In genomic region chr16:27387724-27388123, GRCh38 we compare ENCODE assay signal across 14 cellular contexts. TPM values are rescaled to one million over a fixed set of nuclear protein-coding genes. Genes with fewer than 3 reads are reported as not detected.
A peak's percentile ranks its signal among the peaks of the same experiment; 100 is the strongest.
DNase-seq lines count a peak whose midpoint lies in the region; ATAC-seq and TF ChIP-seq lines count a peak whose summit lies in the region.
"Had no signal": no experiment of that assay in that cellular context is flagged by ENCODE, and none has a peak within 500 bp of the region (broad histone marks: within the 10 kb centered on the region; RNA-seq: fewer than 3 reads in every experiment).

No MANE protein-coding gene starts in this region.

- H3K27ac ChIP-seq in CD8-positive, alpha-beta memory T cell (ENCODE audit: low read depth, low read length) = no peak overlapping the region
- H3K27ac ChIP-seq: upper lobe of left lung had no signal

- H3K36me3 Mint-ChIP-seq in CD8-positive, alpha-beta memory T cell = peaks cover 0 to 20% (median 3%) of the 10 kb centered on the region in 3 donors

- CTCF ChIA-PET in CD8-positive, alpha-beta memory T cell (lab: Charles Lee) = interaction anchor here (1.3 to 2.2 kb wide), 3 partner anchors 12 to 20 kb away, joined by 4 to 6 read pairs (median 6); no protein-coding TSS in a partner anchor

- H3K36me3 ChIP-seq in CD8-positive, alpha-beta memory T cell (ENCODE audit: insufficient read depth, low read length) = no peaks in the 10 kb centered on the region
- H3K36me3 ChIP-seq: upper lobe of left lung had no signal

- POLR2A ChIA-PET in CD8-positive, alpha-beta memory T cell (lab: Charles Lee) = no interaction called here

- H3K27me3 ChIP-seq in CD8-positive, alpha-beta memory T cell (ENCODE audit: insufficient read depth, low read length, poor library complexity, severe bottlenecking) = no peaks in the 10 kb centered on the region
- H3K27me3 ChIP-seq: upper lobe of left lung had no signal

- H3K27ac Mint-ChIP-seq in CD8-positive, alpha-beta memory T cell = peak overlapping the region in 1 of 8 donors; percentile 8

- H3K27me3 Mint-ChIP-seq in CD8-positive, alpha-beta memory T cell = no peaks in the 10 kb centered on the region

- H3K4me3 Mint-ChIP-seq in CD8-positive, alpha-beta memory T cell = no peak overlapping the region

- H3K4me1 ChIP-seq in CD8-positive, alpha-beta memory T cell (ENCODE audit: insufficient read depth, low read length) = no peaks in the 10 kb centered on the region
- H3K4me1 ChIP-seq: upper lobe of left lung had no signal

- ATAC-seq in GM18517 (IDR thresholded peaks at IDR 0.05; ENCODE audit: unreplicated experiment) (peak; percentile 71), GM19455 (IDR thresholded peaks at IDR 0.05; ENCODE audit: unreplicated experiment) (peak; percentile 64), HG02885 (IDR thresholded peaks at IDR 0.05; ENCODE audit: poor library complexity, unreplicated experiment) (peak; percentile 92)

- H3K9me3 ChIP-seq in CD8-positive, alpha-beta memory T cell (ENCODE audit: low read length) = no peaks in the 10 kb centered on the region

- TF ChIP-seq POLR2A in erythroblast (IDR thresholded peaks at IDR 0.05; ENCODE audit: low read length) = no peak

- H3K4me1 Mint-ChIP-seq in CD8-positive, alpha-beta memory T cell = peaks cover 3 to 7% (median 6%) of the 10 kb centered on the region in 3 donors

- DNase-seq in LHCN-M2 (ENCODE audit: low read depth) = peak; percentile 62
- no peak for DNase-seq in NCI-H1048 (lab: John Stamatoyannopoulos, UW)
- DNase-seq in CD8-positive, alpha-beta memory T cell = no peak
- no peak for DNase-seq in GDM1 (lab: John Stamatoyannopoulos, UW)
- no peak for DNase-seq in erythroblast (lab: John Stamatoyannopoulos, UW)
- DNase-seq: activated CD8-positive, alpha-beta memory T cell treated with anti-CD3 and anti-CD28 coated beads, Interleukin-2, amount 50 U/mL, for 48 hours; NCI-H2107; OCI-M1; retina; upper lobe of left lung had no signal

- peaks cover 9 to 26% (median 17%) of the 10 kb centered on the region in 5 donors for H3K9me3 Mint-ChIP-seq in CD8-positive, alpha-beta memory T cell

- H3K4me3 ChIP-seq in CD8-positive, alpha-beta memory T cell (ENCODE audit: low read length) = no peak overlapping the region
- H3K4me3 ChIP-seq: upper lobe of left lung had no signal

RNA-seq across cellular contexts. Expression of gene IL21R, which starts 14.2 kb away (rescaled TPM):
- total RNA-seq in LHCN-M2 (2014; rRNA removed) = 5.6 and 10.8 TPM in 2 replicates
- polyA plus RNA-seq in LHCN-M2 (2012) = 3.5 TPM
- total RNA-seq in CD8-positive, alpha-beta memory T cell = 10 to 100 TPM; 80.5 to 84.5 TPM
- 53.7 TPM for polyA plus RNA-seq in CD8-positive, alpha-beta memory T cell
- total RNA-seq: epithelial cell of proximal tubule had no signal
